In the genomic region with DNA sequence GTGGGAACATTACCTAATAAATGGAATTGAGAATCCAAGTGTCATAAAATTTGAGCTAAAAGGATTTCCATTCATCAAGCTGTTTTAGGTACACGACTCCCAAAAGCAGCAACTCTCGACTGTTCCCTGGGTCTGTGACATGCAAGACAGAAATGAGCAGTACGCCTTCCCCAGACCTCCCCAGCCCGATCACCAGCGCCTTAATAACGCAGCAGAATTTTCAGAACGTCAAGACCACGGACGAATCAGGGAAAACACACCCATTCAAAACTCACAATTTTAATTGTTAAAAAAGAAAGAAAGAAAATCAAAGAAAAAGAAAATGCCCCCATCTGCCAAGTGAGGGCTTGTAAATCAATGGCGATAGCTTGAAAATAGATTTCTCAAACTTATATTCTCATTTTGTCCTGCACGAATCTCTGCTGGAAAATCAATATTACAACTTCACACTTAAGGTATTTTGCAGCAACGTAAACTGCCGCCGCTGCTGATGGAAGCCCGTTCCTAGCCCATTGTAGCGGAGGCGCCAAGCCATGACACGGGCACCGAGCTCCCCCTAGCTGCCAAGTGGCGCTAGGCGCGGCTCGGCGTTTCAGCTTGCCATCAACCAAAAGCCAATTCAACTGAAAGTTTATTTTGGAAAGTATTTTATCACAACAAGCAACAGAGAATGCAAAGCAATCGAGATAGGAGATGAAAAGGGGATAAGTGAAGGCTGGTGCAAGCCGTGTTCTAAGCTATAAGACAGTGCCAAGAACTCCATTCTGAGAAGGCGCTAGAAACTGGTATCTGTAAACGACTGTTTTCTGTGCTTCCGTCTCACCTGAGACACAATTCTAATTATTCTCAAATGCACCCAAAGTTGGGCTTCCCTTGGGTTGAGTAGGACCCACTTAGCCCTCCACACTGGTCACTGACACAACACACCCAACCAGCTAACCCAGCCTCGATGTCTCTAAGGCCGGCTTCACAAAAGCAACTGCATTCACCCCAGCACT, we compare ENCODE assay signal across 8 cellular contexts. TPM values are rescaled to one million over a fixed set of nuclear protein-coding genes. Genes with fewer than 3 reads are reported as not detected.
DNase-seq lines count a peak whose midpoint lies in the region; ATAC-seq and TF ChIP-seq lines count a peak whose summit lies in the region.

No MANE protein-coding gene starts in this region.

- peak; percentile 85 for DNase-seq in NCI-H345 (lab: John Stamatoyannopoulos, UW)
- peak; percentile 97 for DNase-seq in activated CD4-positive, alpha-beta T cell treated with anti-CD3 and anti-CD28 coated beads, Interleukin-2, amount 10 ng/mL, durations not matched to agents 24 days and 14 days
- peak; percentile 81 for DNase-seq in colonic mucosa
- peak; percentile 84 to 97 for DNase-seq in lower leg skin (ENCODE audit: low spot score in 2 of 2)
- peak in 2 of 3 experiments; percentile 84 to 85 for DNase-seq in stimulated activated CD4-positive, alpha-beta T cell treated with anti-CD3 and anti-CD28 coated beads, TNF-alpha, amount 100 ng/mL, for 4 hours (ENCODE audit: low read depth in 3 of 3)
- DNase-seq in DMS153 (lab: John Stamatoyannopoulos, UW): no peak

- H3K9me3 Mint-ChIP-seq in activated CD4-positive, alpha-beta T cell treated with anti-CD3 and anti-CD28 coated beads, Interleukin-2, amount 10 ng/mL, durations not matched to agents 24 days and 14 days: no peaks in the 10 kb centered on the region

- no peaks in the 10 kb centered on the region for H3K9me3 ChIP-seq in colonic mucosa

- peaks cover 65% of the 10 kb centered on the region for H3K4me1 Mint-ChIP-seq in activated CD4-positive, alpha-beta T cell treated with anti-CD3 and anti-CD28 coated beads, Interleukin-2, amount 10 ng/mL, durations not matched to agents 24 days and 14 days

- no peak for TF ChIP-seq POLR2A in lower leg skin (IDR thresholded peaks at IDR 0.05)

- TF ChIP-seq CTCF in GM12873 (IDR thresholded peaks at IDR 0.05; ENCODE audit: insufficient read depth, low read depth, low read length, missing control alignments) (peak; percentile 96), colonic mucosa (IDR thresholded peaks at IDR 0.05) (peak; percentile 96), lower leg skin (IDR thresholded peaks at IDR 0.05) (peak in 1 of 3 donors; percentile 85)

- ATAC-seq in HG02884 (IDR thresholded peaks at IDR 0.05; ENCODE audit: unreplicated experiment): peak; percentile 91

- H3K27me3 Mint-ChIP-seq in activated CD4-positive, alpha-beta T cell treated with anti-CD3 and anti-CD28 coated beads, Interleukin-2, amount 10 ng/mL, durations not matched to agents 24 days and 14 days: no peaks in the 10 kb centered on the region

- WGBS in lower leg skin, 2 donors: 10% methylated on average over 31 of the region's 31 CpGs

- intact Hi-C loops in activated CD4-positive, alpha-beta T cell treated with anti-CD3 and anti-CD28 coated beads, Interleukin-2, amount 10 ng/mL, durations not matched to agents 24 days and 14 days (cut with micrococcal nuclease): loop anchor here (1.0 to 10.0 kb wide), 4 partner anchors 334 to 1559 kb away; no protein-coding TSS in a partner anchor
- intact Hi-C loops in colonic mucosa (cut with DNase I): loop anchor here (2.0 kb wide), 1 partner anchor 1128 kb away; no protein-coding TSS in a partner anchor
- intact Hi-C loops in lower leg skin (cut with DNase I; ENCODE audit: low total_unique reads): loop anchor here (10.0 kb wide), 1 partner anchor 1132 kb away; no protein-coding TSS in a partner anchor

- no peaks in the 10 kb centered on the region for H3K4me1 ChIP-seq in colonic mucosa

- H3K27ac ChIP-seq in colonic mucosa: no peak overlapping the region

- H3K27ac Mint-ChIP-seq in activated CD4-positive, alpha-beta T cell treated with anti-CD3 and anti-CD28 coated beads, Interleukin-2, amount 10 ng/mL, durations not matched to agents 24 days and 14 days: peak overlapping the region; percentile 99

- peaks cover 50% of the 10 kb centered on the region for H3K36me3 Mint-ChIP-seq in activated CD4-positive, alpha-beta T cell treated with anti-CD3 and anti-CD28 coated beads, Interleukin-2, amount 10 ng/mL, durations not matched to agents 24 days and 14 days (ENCODE audit: low read depth)

- H3K4me3 ChIP-seq in colonic mucosa: no peak overlapping the region
- H3K4me3 ChIP-seq in lower leg skin (ENCODE audit: low read depth, poor library complexity, severe bottlenecking): no peak overlapping the region

- no peaks in the 10 kb centered on the region for H3K36me3 ChIP-seq in colonic mucosa

- peaks cover 13% of the 10 kb centered on the region for H3K27me3 ChIP-seq in colonic mucosa

- H3K4me3 Mint-ChIP-seq in activated CD4-positive, alpha-beta T cell treated with anti-CD3 and anti-CD28 coated beads, Interleukin-2, amount 10 ng/mL, durations not matched to agents 24 days and 14 days: peak overlapping the region; percentile 91

- no peak overlapping the region for H3K9ac ChIP-seq in colonic mucosa (ENCODE audit: low read depth in 2 of 2, low read length in 2 of 2)

RNA-seq across cellular contexts. Expression of a gene that starts 5.5 kb away (rescaled TPM):
- total RNA-seq in activated CD4-positive, alpha-beta T cell treated with anti-CD3 and anti-CD28 coated beads, Interleukin-2, amount 10 ng/mL, durations not matched to agents 24 days and 14 days: 48.2 and 48.5 TPM in 2 replicates
- total RNA-seq in colonic mucosa (10 to 100 TPM in 1 of 2 donors, 1 to 10 TPM in 1; 5.6 to 10.4 TPM), lower leg skin (10 to 100 TPM; 39.1 to 74.3 (median 51.7) TPM)
